ENCODE assay signal across 10 cellular contexts in the genomic region with DNA sequence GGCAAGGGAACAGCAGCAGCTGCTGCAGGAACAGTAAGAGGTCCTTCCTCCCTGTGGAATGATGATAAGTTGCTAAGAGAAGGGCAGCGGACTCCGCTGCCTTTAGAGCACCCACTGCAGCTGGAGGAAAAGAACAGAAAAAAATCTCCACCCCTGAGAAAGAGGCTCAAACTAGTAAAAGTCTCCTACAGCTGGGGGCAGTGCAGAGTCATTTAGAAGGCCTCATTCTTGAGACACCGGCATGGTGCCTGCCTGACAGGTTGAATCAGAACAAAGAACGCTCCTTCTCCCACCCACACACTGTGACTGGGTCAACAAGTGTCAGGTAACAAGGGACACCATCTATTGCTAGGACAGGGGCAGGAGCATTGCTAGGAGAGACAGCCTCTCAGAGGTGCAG.
DNase-seq lines count a peak whose midpoint lies in the region; ATAC-seq, FAIRE-seq and TF ChIP-seq lines count a peak whose summit lies in the region.
"Had no signal": no experiment of that assay in that cellular context is flagged by ENCODE, and none has a peak within 500 bp of the region (broad histone marks: within the 10 kb centered on the region; RNA-seq: fewer than 3 reads in every experiment).

No MANE protein-coding gene starts in this region.

- H3K9me3 ChIP-seq in AG04450 (ENCODE audit: control insufficient read depth, insufficient read depth, low read length) = no peaks in the 10 kb centered on the region
- no peaks in the 10 kb centered on the region for H3K9me3 ChIP-seq in NT2/D1 (ENCODE audit: insufficient read depth, low read length)
- H3K9me3 ChIP-seq: colonic mucosa, SJSA1 had no signal

- TF ChIP-seq POLR2A in GM12892 (IDR thresholded peaks at IDR 0.05; ENCODE audit: low read depth, low read length) = no peak

- CTCF ChIA-PET in AG04450 (lab: Charles Lee) = interaction anchor here (1.4 kb wide), 1 partner anchor 10 kb away, joined by 4 read pairs; no protein-coding TSS in a partner anchor

- DNase-seq in AG04450 (ENCODE audit: low read depth, low spot score) (no peak), GM12892 (ENCODE audit: insufficient read length) (no peak), NT2/D1 (ENCODE audit: low read depth, low spot score) (peak; percentile 68), iPS DF 19.7 (ENCODE audit: low read depth, low spot score) (peak; percentile 91), urothelium cell line (ENCODE audit: low spot score) (no peak), NCI-H1694 (lab: John Stamatoyannopoulos, UW) (no peak)
- DNase-seq: colonic mucosa had no signal

- no peak overlapping the region for H3K27ac ChIP-seq in AG04450 (ENCODE audit: low read depth, low read length)
- H3K27ac ChIP-seq: colonic mucosa, SJSA1 had no signal

- H3K4me3 ChIP-seq in AG04450 (ENCODE audit: low read depth, low read length) (no peak overlapping the region), NT2/D1 (ENCODE audit: insufficient read length, low read depth) (no peak overlapping the region)
- H3K4me3 ChIP-seq: colonic mucosa, SJSA1 had no signal

- POLR2A ChIA-PET in AG04450 (lab: Yijun Ruan, JAX) = no interaction called here

- H3K27me3 ChIP-seq in AG04450 (ENCODE audit: control insufficient read depth, insufficient read depth, low read length) (no peaks in the 10 kb centered on the region), NT2/D1 (ENCODE audit: insufficient read depth, insufficient read length) (no peaks in the 10 kb centered on the region)
- H3K27me3 ChIP-seq: colonic mucosa, SJSA1 had no signal

- peak; percentile 86 for FAIRE-seq in GM12892 (lab: Jason Lieb, UNC)
- no peak for FAIRE-seq in urothelium cell line (lab: Jason Lieb, UNC)

- no peaks in the 10 kb centered on the region for H3K36me3 ChIP-seq in NT2/D1 (ENCODE audit: insufficient read depth, insufficient read length, low read length)
- H3K36me3 ChIP-seq: colonic mucosa, SJSA1 had no signal

- no peak overlapping the region for H3K9ac ChIP-seq in NT2/D1 (ENCODE audit: insufficient read length, low read depth)

- TF ChIP-seq CTCF in AG04450 (IDR thresholded peaks at IDR 0.05; ENCODE audit: low read depth, low read length) = peak; percentile 36

- H3K4me1 ChIP-seq in NT2/D1 (ENCODE audit: insufficient read depth, insufficient read length) = no peaks in the 10 kb centered on the region
- H3K4me1 ChIP-seq: colonic mucosa, SJSA1 had no signal

- no peak for ATAC-seq in GM19328 (IDR thresholded peaks at IDR 0.05; ENCODE audit: unreplicated experiment)
- ATAC-seq in HG03095 (IDR thresholded peaks at IDR 0.05; ENCODE audit: unreplicated experiment) = no peak

Comparison
In these comparisons a context has a peak if more than half of its experiments do, and no peak if none do; other contexts are left out.
1. DNase-seq: peak in NT2/D1 (single experiment) and iPS DF 19.7 (single experiment); none in AG04450 (single experiment), GM12892 (single experiment), urothelium cell line (single experiment) and NCI-H1694 (single experiment).